1 cellular context compared by ENCODE assay signal in genomic region chr10:32007026-32007425, GRCh38.
TF ChIP-seq lines count a peak whose summit lies in the region.

No MANE protein-coding gene starts in this region.

TF ChIP-seq in K562, 482 proteins besides CTCF, POLR2A, EP300 and RAD21 (continued from another document):
- TF ChIP-seq SMAD2 (IDR thresholded peaks at IDR 0.05; ENCODE audit: low read depth, low read length): no peak
- TF ChIP-seq TAL1 (IDR thresholded peaks at IDR 0.05): no peak
TF ChIP-seq in K562: peak in this region for 1.
